11 cellular contexts compared by ENCODE assay signal in the genomic region with DNA sequence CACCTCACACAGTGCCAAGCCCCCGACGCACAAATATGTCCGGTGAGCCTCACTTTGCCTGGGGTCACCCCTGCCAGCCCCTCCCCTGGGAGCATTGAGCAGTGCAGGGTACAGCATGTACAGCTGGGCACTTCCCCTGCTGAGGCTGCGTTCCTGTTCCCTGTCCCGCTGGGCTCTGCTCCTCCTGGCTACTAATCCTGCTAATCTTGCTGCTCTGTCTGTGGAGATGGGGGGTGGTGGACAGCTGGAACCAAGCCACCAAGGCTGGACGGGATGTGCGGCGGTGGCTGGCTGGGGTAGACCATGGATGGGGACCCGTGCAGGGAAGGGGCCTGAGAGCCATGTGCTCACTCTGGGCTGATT. TPM values are rescaled to one million over a fixed set of nuclear protein-coding genes. Genes with fewer than 3 reads are reported as not detected.
DNase-seq lines count a peak whose midpoint lies in the region; ATAC-seq and TF ChIP-seq lines count a peak whose summit lies in the region.
"Had no signal": no experiment of that assay in that cellular context is flagged by ENCODE, and none has a peak within 500 bp of the region (broad histone marks: within the 10 kb centered on the region; RNA-seq: fewer than 3 reads in every experiment).

No MANE protein-coding gene starts in this region.

- H3K9me3 Mint-ChIP-seq in Calu3 (ENCODE audit: low read depth, unreplicated experiment) = no peaks in the 10 kb centered on the region
- peaks cover 0 to 2% (median 0%) of the 10 kb centered on the region in 5 experiments for H3K9me3 Mint-ChIP-seq in brain
- H3K9me3 Mint-ChIP-seq in naive B cell = no peaks in the 10 kb centered on the region
- no peaks in the 10 kb centered on the region for H3K9me3 Mint-ChIP-seq in natural killer cell treated with Interleukin-12 subunit alpha and Interleukin-12 subunit beta and Interleukin-15 and Interleukin-18, amount 100 ng/mL, for 72 hours

- DNase-seq in Calu3 (peak; percentile 86), naive B cell (no peak)
- DNase-seq in activated CD4-positive, alpha-beta T cell treated with anti-CD3 and anti-CD28 coated beads for 1 hour = no peak
- DNase-seq in natural killer cell treated with Interleukin-12 subunit alpha and Interleukin-12 subunit beta and Interleukin-15 and Interleukin-18, amount 100 ng/mL, for 72 hours (ENCODE audit: low spot score) = no peak
- no peak for DNase-seq in activated CD4-positive, CD25-positive, alpha-beta regulatory T cell treated with anti-CD3 and anti-CD28 coated beads, Interleukin-2, amount 50 U/mL, for 72 hours
- DNase-seq: activated CD4-positive, alpha-beta T cell treated with anti-CD3 and anti-CD28 coated beads for 4 hours; body of pancreas; head of caudate nucleus; MG63; stimulated activated CD4-positive, alpha-beta T cell treated with anti-CD3 and anti-CD28 coated beads, Interleukin-1b, Interleukin-23, amount 100 ng/mL, for 48 hours had no signal

- H3K36me3 Mint-ChIP-seq in Calu3 (ENCODE audit: insufficient read depth, unreplicated experiment) = peaks cover 94% of the 10 kb centered on the region
- peaks cover 11% of the 10 kb centered on the region for H3K36me3 Mint-ChIP-seq in brain
- H3K36me3 Mint-ChIP-seq in naive B cell = peaks cover 0 to 9% of the 10 kb centered on the region in 2 donors
- H3K36me3 Mint-ChIP-seq in natural killer cell treated with Interleukin-12 subunit alpha and Interleukin-12 subunit beta and Interleukin-15 and Interleukin-18, amount 100 ng/mL, for 72 hours = no peaks in the 10 kb centered on the region

- H3K27me3 Mint-ChIP-seq in Calu3 (ENCODE audit: unreplicated experiment) (peaks cover 10% of the 10 kb centered on the region), brain (no peaks in the 10 kb centered on the region), naive B cell (no peaks in the 10 kb centered on the region)
- H3K27me3 Mint-ChIP-seq in natural killer cell treated with Interleukin-12 subunit alpha and Interleukin-12 subunit beta and Interleukin-15 and Interleukin-18, amount 100 ng/mL, for 72 hours = no peaks in the 10 kb centered on the region

- BruUV-seq in Calu3 (replicated peaks; lab: Mats Ljungman, UMichigan) = no TSS peak

- H3K27ac Mint-ChIP-seq in Calu3 (ENCODE audit: unreplicated experiment) (no peak overlapping the region), brain (peak overlapping the region in 4 of 5 experiments; percentile 22 to 86 (median 55)), naive B cell (peak overlapping the region in 5 of 6 donors; percentile 30 to 87 (median 79))
- H3K27ac Mint-ChIP-seq in natural killer cell treated with Interleukin-12 subunit alpha and Interleukin-12 subunit beta and Interleukin-15 and Interleukin-18, amount 100 ng/mL, for 72 hours = no peak overlapping the region

- CTCF ChIA-PET in Calu3 (lab: Charles Lee) = interaction anchor here (0.6 to 161.2 kb wide), 11 partner anchors 40 to 452 kb away, joined by 3 to 42089 read pairs (median 4); partner anchors contain the start of genes ERBB2, GRB7, GSDMA and GSDMB

- intact Hi-C loops in Calu3 (cut with micrococcal nuclease; ENCODE audit: unreplicated experiment) = no loop called here

- H3K4me3 Mint-ChIP-seq in Calu3 (ENCODE audit: low read depth, unreplicated experiment) = no peak overlapping the region
- H3K4me3 Mint-ChIP-seq in brain = no peak overlapping the region
- H3K4me3 Mint-ChIP-seq in naive B cell = peak overlapping the region in 4 of 8 donors; percentile 34 to 82 (median 57)
- H3K4me3 Mint-ChIP-seq in natural killer cell treated with Interleukin-12 subunit alpha and Interleukin-12 subunit beta and Interleukin-15 and Interleukin-18, amount 100 ng/mL, for 72 hours = no peak overlapping the region

- H3K4me1 Mint-ChIP-seq in Calu3 (ENCODE audit: low read depth, unreplicated experiment) (peaks cover 37% of the 10 kb centered on the region), brain (peaks cover 24% of the 10 kb centered on the region), naive B cell (peaks cover 41 to 64% (median 51%) of the 10 kb centered on the region in 3 donors)
- H3K4me1 Mint-ChIP-seq in natural killer cell treated with Interleukin-12 subunit alpha and Interleukin-12 subunit beta and Interleukin-15 and Interleukin-18, amount 100 ng/mL, for 72 hours (ENCODE audit: low read depth in 2 of 2) = no peaks in the 10 kb centered on the region

- ATAC-seq in naive B cell (ENCODE audit: low read depth in 2 of 2) = no peak
- ATAC-seq in natural killer cell treated with Interleukin-12 subunit alpha and Interleukin-12 subunit beta and Interleukin-15 and Interleukin-18, amount 100 ng/mL, for 72 hours = no peak
- ATAC-seq: body of pancreas had no signal

- TF ChIP-seq CTCF in Calu3 (IDR thresholded peaks at IDR 0.05; ENCODE audit: unreplicated experiment) (no peak), brain (conservative IDR thresholded peaks at IDR 0.05) (no peak)

RNA-seq across cellular contexts. Expression of gene TCAP, which starts 4.1 kb away (rescaled TPM):
- 51.5 and 61.1 TPM in 2 replicates for total RNA-seq in Calu3 (2022)
- 2.1 TPM for polyA plus RNA-seq in brain (ENCODE audit: insufficient read depth, low read depth, low replicate concordance)
- polyA plus RNA-seq in naive B cell (ENCODE audit: low read depth in 6 of 6) = under 1 TPM in 3 of 6 donors, not detected in 3; 0.12 to 0.25 (median 0.24) TPM
- 1 to 10 TPM; 2.1 to 2.5 TPM for total RNA-seq in natural killer cell treated with Interleukin-12 subunit alpha and Interleukin-12 subunit beta and Interleukin-15 and Interleukin-18, amount 100 ng/mL, for 72 hours

RNA-seq across cellular contexts. Expression of gene PNMT, which starts 7.2 kb away (rescaled TPM):
- total RNA-seq in Calu3 (2022) = 1.3 and 3.2 TPM in 2 replicates
- polyA plus RNA-seq in brain (ENCODE audit: insufficient read depth, low read depth, low replicate concordance) (2.9 TPM), naive B cell (ENCODE audit: low read depth in 6 of 6) (not detected)
- total RNA-seq in natural killer cell treated with Interleukin-12 subunit alpha and Interleukin-12 subunit beta and Interleukin-15 and Interleukin-18, amount 100 ng/mL, for 72 hours = not detected

RNA-seq across cellular contexts. Expression of gene STARD3, which starts 24.1 kb away (rescaled TPM):
- 2,579 and 2,697 TPM in 2 replicates for total RNA-seq in Calu3 (2022)
- polyA plus RNA-seq in brain (ENCODE audit: insufficient read depth, low read depth, low replicate concordance) (53.8 TPM), naive B cell (ENCODE audit: low read depth in 6 of 6) (10 to 100 TPM; 30.7 to 53.7 (median 42.0) TPM)
- 100 to 1,000 TPM in 1 of 2 donors, 10 to 100 TPM in 1; 97.9 to 139 TPM for total RNA-seq in natural killer cell treated with Interleukin-12 subunit alpha and Interleukin-12 subunit beta and Interleukin-15 and Interleukin-18, amount 100 ng/mL, for 72 hours

RNA-seq across cellular contexts. Expression of gene PGAP3, which starts 26.8 kb away (rescaled TPM):
- total RNA-seq in Calu3 (2022) = 1,186 and 1,276 TPM in 2 replicates
- polyA plus RNA-seq in brain (ENCODE audit: insufficient read depth, low read depth, low replicate concordance) (13.0 TPM), naive B cell (ENCODE audit: low read depth in 6 of 6) (10 to 100 TPM in 2 of 6 donors, 1 to 10 TPM in 4; 7.2 to 18.2 (median 9.1) TPM)
- total RNA-seq in natural killer cell treated with Interleukin-12 subunit alpha and Interleukin-12 subunit beta and Interleukin-15 and Interleukin-18, amount 100 ng/mL, for 72 hours = 10 to 100 TPM in 1 of 2 donors, 1 to 10 TPM in 1; 8.8 to 13.7 TPM

RNA-seq across cellular contexts. Expression of gene PPP1R1B, which starts 34.3 kb away (rescaled TPM):
- 8.3 and 11.1 TPM in 2 replicates for total RNA-seq in Calu3 (2022)
- polyA plus RNA-seq in brain (ENCODE audit: insufficient read depth, low read depth, low replicate concordance) (154 TPM), naive B cell (ENCODE audit: low read depth in 6 of 6) (under 1 TPM in 1 of 6 donors, not detected in 5; 0.12 TPM)
- total RNA-seq in natural killer cell treated with Interleukin-12 subunit alpha and Interleukin-12 subunit beta and Interleukin-15 and Interleukin-18, amount 100 ng/mL, for 72 hours = not detected

Comparison
In these comparisons a context has a peak if more than half of its experiments do, and no peak if none do; other contexts are left out.
1. H3K27ac Mint-ChIP-seq: peak in brain (4 of 5) and naive B cell (5 of 6); none in Calu3 (single experiment) and natural killer cell treated with Interleukin-12 subunit alpha and Interleukin-12 subunit beta and Interleukin-15 and Interleukin-18, amount 100 ng/mL, for 72 hours (0 of 2).
2. RNA of gene TCAP, which starts 4.1 kb away (total RNA-seq): 51.5 to 61.1 TPM in Calu3; 2.1 to 2.5 TPM in natural killer cell treated with Interleukin-12 subunit alpha and Interleukin-12 subunit beta and Interleukin-15 and Interleukin-18, amount 100 ng/mL, for 72 hours; every median in the first group is over 10 times any median in the second.
3. RNA of gene STARD3, which starts 24.1 kb away (total RNA-seq): 2,579 to 2,697 TPM in Calu3; 97.9 to 139 TPM in natural killer cell treated with Interleukin-12 subunit alpha and Interleukin-12 subunit beta and Interleukin-15 and Interleukin-18, amount 100 ng/mL, for 72 hours; every median in the first group is over 10 times any median in the second.